ENCODE assay signal across 8 cellular contexts in the genomic region with DNA sequence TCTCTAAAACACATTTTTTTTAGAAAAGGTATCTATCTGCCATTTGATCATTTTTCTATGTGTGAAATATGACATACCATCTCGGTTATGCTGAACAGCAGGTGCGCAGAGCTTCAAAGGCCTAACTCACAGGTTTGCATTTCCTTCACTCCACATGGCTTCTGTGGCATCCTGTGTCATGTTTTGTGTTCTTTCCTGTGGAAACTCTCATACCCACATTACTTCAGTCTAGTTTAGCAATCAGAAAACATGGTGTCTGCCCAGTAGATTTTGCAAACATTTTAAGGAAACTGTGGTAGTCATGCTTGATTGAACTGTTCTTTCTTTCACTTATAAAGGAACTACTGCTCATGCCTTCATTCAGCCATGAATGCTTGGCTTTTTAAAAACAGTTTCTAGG. TPM values are rescaled to one million over a fixed set of nuclear protein-coding genes. Genes with fewer than 3 reads are reported as not detected.
A peak's percentile ranks its signal among the peaks of the same experiment; 100 is the strongest.
DNase-seq lines count a peak whose midpoint lies in the region; ATAC-seq and TF ChIP-seq lines count a peak whose summit lies in the region.

No MANE protein-coding gene starts in this region.

- H3K4me3 ChIP-seq in GM12864 (ENCODE audit: low read depth, low read length), result no peak overlapping the region

- no peak for TF ChIP-seq CTCF in GM12864 (IDR thresholded peaks at IDR 0.05; ENCODE audit: low read depth, low read length, missing control alignments)

- H3K9me3 Mint-ChIP-seq in activated T-helper 1 cell treated with anti-CD3 and anti-CD28 coated beads, Interleukin-12 subunit alpha, Interleukin-12 subunit beta, Interleukin-2, Interleukin-4 antibody, amounts not matched to agents 30 ng/mL and 10 ng/mL and 1 ng/mL, durations not matched to agents 14 hours and 24 hours and 36 hours, result no peaks in the 10 kb centered on the region

- peak overlapping the region; percentile 81 for H3K4me3 Mint-ChIP-seq in activated T-helper 1 cell treated with anti-CD3 and anti-CD28 coated beads, Interleukin-12 subunit alpha, Interleukin-12 subunit beta, Interleukin-2, Interleukin-4 antibody, amounts not matched to agents 30 ng/mL and 10 ng/mL and 1 ng/mL, durations not matched to agents 14 hours and 24 hours and 36 hours

- peak; percentile 84 for DNase-seq in GM12864 (ENCODE audit: low read depth)
- peak; percentile 72 for DNase-seq in activated T-helper 1 cell treated with anti-CD3 and anti-CD28 coated beads, Interleukin-12 subunit alpha, Interleukin-12 subunit beta, Interleukin-2, Interleukin-4 antibody, amounts not matched to agents 30 ng/mL and 10 ng/mL and 1 ng/mL, durations not matched to agents 14 hours and 24 hours and 36 hours (ENCODE audit: low spot score)
- peak; percentile 12 for DNase-seq in stimulated activated CD4-positive, alpha-beta T cell treated with anti-CD3 and anti-CD28 coated beads, Interleukin-12 subunit alpha, Interleukin-12 subunit beta, amount 100 ng/mL, for 4 hours
- no peak for DNase-seq in NCI-H510A (lab: John Stamatoyannopoulos, UW)
- DNase-seq in RKO (ENCODE audit: low spot score), result no peak
- no peak for DNase-seq in posterior vena cava (ENCODE audit: low spot score)

- peaks cover 47% of the 10 kb centered on the region for H3K4me1 Mint-ChIP-seq in activated T-helper 1 cell treated with anti-CD3 and anti-CD28 coated beads, Interleukin-12 subunit alpha, Interleukin-12 subunit beta, Interleukin-2, Interleukin-4 antibody, amounts not matched to agents 30 ng/mL and 10 ng/mL and 1 ng/mL, durations not matched to agents 14 hours and 24 hours and 36 hours (ENCODE audit: low read depth)

- no peaks in the 10 kb centered on the region for H3K9me3 ChIP-seq in KOPT-K1 (ENCODE audit: insufficient read depth, low read length, poor library complexity, severe bottlenecking)

- ATAC-seq in GM21526 (IDR thresholded peaks at IDR 0.05; ENCODE audit: low FRiP score, unreplicated experiment), result peak; percentile 74

- no peaks in the 10 kb centered on the region for H3K36me3 ChIP-seq in KOPT-K1 (ENCODE audit: insufficient read depth, low read length)

- H3K27ac Mint-ChIP-seq in activated T-helper 1 cell treated with anti-CD3 and anti-CD28 coated beads, Interleukin-12 subunit alpha, Interleukin-12 subunit beta, Interleukin-2, Interleukin-4 antibody, amounts not matched to agents 30 ng/mL and 10 ng/mL and 1 ng/mL, durations not matched to agents 14 hours and 24 hours and 36 hours, result peak overlapping the region; percentile 97

- intact Hi-C loops in activated T-helper 1 cell treated with anti-CD3 and anti-CD28 coated beads, Interleukin-12 subunit alpha, Interleukin-12 subunit beta, Interleukin-2, Interleukin-4 antibody, amounts not matched to agents 30 ng/mL and 10 ng/mL and 1 ng/mL, durations not matched to agents 14 hours and 24 hours and 36 hours (cut with micrococcal nuclease), result loop anchor here (1.0 kb wide), 8 partner anchors 11 to 139 kb away; partner anchors contain the start of gene ARAP2
- intact Hi-C loops in posterior vena cava (cut with DNase I), result no loop called here

- no peaks in the 10 kb centered on the region for H3K27me3 Mint-ChIP-seq in activated T-helper 1 cell treated with anti-CD3 and anti-CD28 coated beads, Interleukin-12 subunit alpha, Interleukin-12 subunit beta, Interleukin-2, Interleukin-4 antibody, amounts not matched to agents 30 ng/mL and 10 ng/mL and 1 ng/mL, durations not matched to agents 14 hours and 24 hours and 36 hours (ENCODE audit: insufficient read depth)

- peaks cover 3% of the 10 kb centered on the region for H3K36me3 Mint-ChIP-seq in activated T-helper 1 cell treated with anti-CD3 and anti-CD28 coated beads, Interleukin-12 subunit alpha, Interleukin-12 subunit beta, Interleukin-2, Interleukin-4 antibody, amounts not matched to agents 30 ng/mL and 10 ng/mL and 1 ng/mL, durations not matched to agents 14 hours and 24 hours and 36 hours (ENCODE audit: low read depth)

- peak overlapping the region; percentile 90 for H3K27ac ChIP-seq in KOPT-K1 (ENCODE audit: low read depth, low read length, poor library complexity, severe bottlenecking)

RNA-seq across cellular contexts. Expression of gene ARAP2, which starts 11.3 kb away (rescaled TPM):
- total RNA-seq in activated T-helper 1 cell treated with anti-CD3 and anti-CD28 coated beads, Interleukin-12 subunit alpha, Interleukin-12 subunit beta, Interleukin-2, Interleukin-4 antibody, amounts not matched to agents 30 ng/mL and 10 ng/mL and 1 ng/mL, durations not matched to agents 14 hours and 24 hours and 36 hours, result 40.1 and 54.9 TPM in 2 replicates
- 10 to 100 TPM; 10.1 to 12.8 TPM for total RNA-seq in posterior vena cava

RNA-seq across cellular contexts. Expression of gene DTHD1, which starts 25.8 kb away (rescaled TPM):
- total RNA-seq in activated T-helper 1 cell treated with anti-CD3 and anti-CD28 coated beads, Interleukin-12 subunit alpha, Interleukin-12 subunit beta, Interleukin-2, Interleukin-4 antibody, amounts not matched to agents 30 ng/mL and 10 ng/mL and 1 ng/mL, durations not matched to agents 14 hours and 24 hours and 36 hours, result 0.86 and 1.0 TPM in 2 replicates
- under 1 TPM; 0.37 to 0.38 TPM for total RNA-seq in posterior vena cava

Comparison
In these comparisons a context has a peak if more than half of its experiments do, and no peak if none do; other contexts are left out.
1. DNase-seq: peak in GM12864 (single experiment), activated T-helper 1 cell treated with anti-CD3 and anti-CD28 coated beads, Interleukin-12 subunit alpha, Interleukin-12 subunit beta, Interleukin-2, Interleukin-4 antibody, amounts not matched to agents 30 ng/mL and 10 ng/mL and 1 ng/mL, durations not matched to agents 14 hours and 24 hours and 36 hours (single experiment) and stimulated activated CD4-positive, alpha-beta T cell treated with anti-CD3 and anti-CD28 coated beads, Interleukin-12 subunit alpha, Interleukin-12 subunit beta, amount 100 ng/mL, for 4 hours (single experiment); none in NCI-H510A (single experiment), RKO (single experiment) and posterior vena cava (single experiment).